Comparison of ENCODE assay signal across 22 cellular contexts in the genomic region with DNA sequence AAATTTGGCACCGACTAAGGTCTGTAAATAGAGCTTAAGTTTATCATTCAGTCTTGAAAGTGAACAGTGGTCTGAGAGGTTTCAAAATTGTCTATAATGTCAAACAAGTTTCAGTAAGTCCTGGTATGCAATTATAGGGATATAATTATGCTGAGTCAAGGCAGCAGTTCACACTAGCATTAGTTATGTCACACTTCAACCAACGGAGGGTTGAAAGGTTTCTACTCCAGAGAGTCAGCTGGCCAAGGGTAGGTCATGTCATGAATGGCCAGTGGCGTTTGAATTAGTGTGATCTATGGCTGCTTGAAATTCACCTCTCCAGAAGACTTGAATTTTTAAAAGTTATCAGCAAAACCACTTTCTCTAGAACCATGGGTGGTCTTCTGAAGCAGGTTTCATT.
DNase-seq lines count a peak whose midpoint lies in the region; ATAC-seq and TF ChIP-seq lines count a peak whose summit lies in the region.
"Had no signal": no experiment of that assay in that cellular context is flagged by ENCODE, and none has a peak within 500 bp of the region (broad histone marks: within the 10 kb centered on the region; RNA-seq: fewer than 3 reads in every experiment).

No MANE protein-coding gene starts in this region.

- DNase-seq in AG10803 (ENCODE audit: low read depth): peak; percentile 42
- peak; percentile 30 for DNase-seq in M059J (ENCODE audit: low read depth)
- DNase-seq in brain microvascular endothelial cell: no peak
- peak; percentile 41 for DNase-seq in left kidney (ENCODE audit: low read depth, low spot score)
- DNase-seq in KG1 (lab: John Stamatoyannopoulos, UW): no peak
- no peak for DNase-seq in nephron progenitor cell
- DNase-seq: activated CD4-positive, alpha-beta T cell treated with anti-CD3 and anti-CD28 coated beads for 4 hours; colonic mucosa; left ventricle myocardium superior; MV-4-11; NCI-H187; PC-9; SIG-M5; stimulated activated naive B cell treated with anti-CD40 and anti-IgM and Interleukin-4, amounts not matched to agents 10 μg/mL and 1 μg/mL and 100 μg/mL, for 72 hours; testis had no signal

- H3K4me3 Mint-ChIP-seq in stimulated activated memory B cell treated with anti-CD40 and anti-IgM and Interleukin-4, amounts not matched to agents 10 μg/mL and 1 μg/mL and 100 μg/mL, for 72 hours: no peak overlapping the region
- no peak overlapping the region for H3K4me3 Mint-ChIP-seq in nephron progenitor cell
- H3K4me3 Mint-ChIP-seq: activated naive CD8-positive, alpha-beta T cell; activated T-helper 17 cell treated with anti-CD3 and anti-CD28 coated beads, Interleukin-2, amount 50 U/mL, for 72 hours; brain; stimulated activated naive B cell treated with anti-CD40 and anti-IgM and Interleukin-4, amounts not matched to agents 10 μg/mL and 1 μg/mL and 100 μg/mL, for 72 hours had no signal

- no peaks in the 10 kb centered on the region for H3K36me3 ChIP-seq in brain microvascular endothelial cell (replicated peaks)
- H3K36me3 ChIP-seq: colonic mucosa, HAP-1, vagina had no signal

- H3K36me3 Mint-ChIP-seq in stimulated activated memory B cell treated with anti-CD40 and anti-IgM and Interleukin-4, amounts not matched to agents 10 μg/mL and 1 μg/mL and 100 μg/mL, for 72 hours: no peaks in the 10 kb centered on the region
- peaks cover 47% of the 10 kb centered on the region for H3K36me3 Mint-ChIP-seq in nephron progenitor cell (ENCODE audit: low read depth)

- H3K27me3 Mint-ChIP-seq in stimulated activated memory B cell treated with anti-CD40 and anti-IgM and Interleukin-4, amounts not matched to agents 10 μg/mL and 1 μg/mL and 100 μg/mL, for 72 hours: peaks cover 40% of the 10 kb centered on the region
- no peaks in the 10 kb centered on the region for H3K27me3 Mint-ChIP-seq in nephron progenitor cell (ENCODE audit: low read depth, poor library complexity)
- H3K27me3 Mint-ChIP-seq: brain had no signal

- in situ Hi-C loops in brain microvascular endothelial cell (cut with HindIII; ENCODE audit: low pct_ligation_motif_present, low sequenced_read_pairs): no loop called here

- H3K9me3 Mint-ChIP-seq in stimulated activated memory B cell treated with anti-CD40 and anti-IgM and Interleukin-4, amounts not matched to agents 10 μg/mL and 1 μg/mL and 100 μg/mL, for 72 hours: peaks cover 2% of the 10 kb centered on the region
- peaks cover 52% of the 10 kb centered on the region for H3K9me3 Mint-ChIP-seq in nephron progenitor cell
- H3K9me3 Mint-ChIP-seq: activated T-helper 17 cell treated with anti-CD3 and anti-CD28 coated beads, Interleukin-2, amount 50 U/mL, for 72 hours had no signal

- ATAC-seq in stimulated activated memory B cell treated with anti-CD40 and anti-IgM and Interleukin-4, amounts not matched to agents 10 μg/mL and 1 μg/mL and 100 μg/mL, for 72 hours: no peak
- no peak for ATAC-seq in GM21360 (IDR thresholded peaks at IDR 0.05; ENCODE audit: unreplicated experiment)
- ATAC-seq: left ventricle myocardium superior; stimulated activated naive B cell treated with anti-CD40 and anti-IgM and Interleukin-4, amounts not matched to agents 10 μg/mL and 1 μg/mL and 100 μg/mL, for 72 hours had no signal

- H3K4me3 ChIP-seq in AG10803 (ENCODE audit: low read length) (no peak overlapping the region), brain microvascular endothelial cell (ENCODE audit: low read depth, low read length) (no peak overlapping the region)
- H3K4me3 ChIP-seq: colonic mucosa, HAP-1, PC-9, vagina had no signal

- no peak overlapping the region for H3K27ac Mint-ChIP-seq in stimulated activated memory B cell treated with anti-CD40 and anti-IgM and Interleukin-4, amounts not matched to agents 10 μg/mL and 1 μg/mL and 100 μg/mL, for 72 hours
- H3K27ac Mint-ChIP-seq in nephron progenitor cell: no peak overlapping the region
- H3K27ac Mint-ChIP-seq: activated naive CD8-positive, alpha-beta T cell; brain; stimulated activated naive B cell treated with anti-CD40 and anti-IgM and Interleukin-4, amounts not matched to agents 10 μg/mL and 1 μg/mL and 100 μg/mL, for 72 hours had no signal

- H3K4me1 Mint-ChIP-seq in stimulated activated memory B cell treated with anti-CD40 and anti-IgM and Interleukin-4, amounts not matched to agents 10 μg/mL and 1 μg/mL and 100 μg/mL, for 72 hours: no peaks in the 10 kb centered on the region
- peaks cover 39% of the 10 kb centered on the region for H3K4me1 Mint-ChIP-seq in nephron progenitor cell
- H3K4me1 Mint-ChIP-seq: stimulated activated naive B cell treated with anti-CD40 and anti-IgM and Interleukin-4, amounts not matched to agents 10 μg/mL and 1 μg/mL and 100 μg/mL, for 72 hours had no signal

- H3K27ac ChIP-seq in brain microvascular endothelial cell: peak overlapping the region; percentile 31
- H3K27ac ChIP-seq: colonic mucosa, PC-9, testis, vagina had no signal

- TF ChIP-seq CTCF in AG10803 (conservative IDR thresholded peaks at IDR 0.05; ENCODE audit: low read length) (no peak), brain microvascular endothelial cell (IDR thresholded peaks at IDR 0.05; ENCODE audit: low read depth, low read length, missing control alignments) (no peak), nephron progenitor cell (IDR thresholded peaks at IDR 0.05) (no peak)

- H3K27me3 ChIP-seq in brain microvascular endothelial cell (replicated peaks): no peaks in the 10 kb centered on the region
- H3K27me3 ChIP-seq: colonic mucosa, testis, vagina had no signal

Comparison
In these comparisons a context has a peak if more than half of its experiments do, and no peak if none do; other contexts are left out.
1. DNase-seq: peak in AG10803 (single experiment), M059J (single experiment) and left kidney (single experiment); none in brain microvascular endothelial cell (single experiment), KG1 (single experiment) and nephron progenitor cell (single experiment).